8 cellular contexts compared by ENCODE assay signal in genomic region chr15:92807971-92808571, GRCh38.
A peak's percentile ranks its signal among the peaks of the same experiment; 100 is the strongest.
DNase-seq lines count a peak whose midpoint lies in the region; ATAC-seq and TF ChIP-seq lines count a peak whose summit lies in the region.

No MANE protein-coding gene starts in this region.

- no peaks in the 10 kb centered on the region for H3K9me3 Mint-ChIP-seq in immature natural killer cell
- H3K9me3 Mint-ChIP-seq in stimulated activated naive CD8-positive, alpha-beta T cell treated with anti-CD3 and anti-CD28 coated beads, Interleukin-15, amount 100 ng/mL, for 72 hours = no peaks in the 10 kb centered on the region

- peak overlapping the region; percentile 70 for H3K9ac ChIP-seq in DND-41 (ENCODE audit: low read depth, low read length)

- peak overlapping the region; percentile 62; a peak in 3 of 4 replicates for H3K4me3 ChIP-seq in DND-41 (ENCODE audit: low read depth in 1 of 2, low read length in 2 of 2)

- peak overlapping the region; percentile 87 for H3K27ac ChIP-seq in DND-41 (ENCODE audit: low read length)

- H3K36me3 Mint-ChIP-seq in immature natural killer cell = peaks cover 0 to 4% (median 0%) of the 10 kb centered on the region in 3 donors

- DNase-seq in DND-41 (peak; percentile 41), NAMALWA (ENCODE audit: low spot score) (peak; percentile 53), immature natural killer cell (no peak), amniotic stem cell (lab: John Stamatoyannopoulos, UW) (no peak), NCI-H2029 treated with DMSO at 0.1 percent for 48 hours (lab: John Stamatoyannopoulos, UW) (no peak)
- peak; percentile 70 for DNase-seq in activated effector memory CD4-positive, alpha-beta T cell treated with anti-CD3 and anti-CD28 coated beads, Interleukin-2, amount 50 U/mL, for 16 hours
- DNase-seq in stimulated activated naive CD8-positive, alpha-beta T cell treated with anti-CD3 and anti-CD28 coated beads, Interleukin-15, amount 100 ng/mL, for 72 hours = no peak

- H3K79me2 ChIP-seq in DND-41 (ENCODE audit: insufficient read depth, low read length) = peaks cover 34% of the 10 kb centered on the region

- ATAC-seq in DND-41 (ENCODE audit: insufficient read depth, low read depth) (no peak), GM21528 (IDR thresholded peaks at IDR 0.05; ENCODE audit: low FRiP score, unreplicated experiment) (no peak)
- ATAC-seq in stimulated activated naive CD8-positive, alpha-beta T cell treated with anti-CD3 and anti-CD28 coated beads, Interleukin-15, amount 100 ng/mL, for 72 hours = no peak

- H4K20me1 ChIP-seq in DND-41 (ENCODE audit: insufficient read depth, low read length) = no peaks in the 10 kb centered on the region

- peak overlapping the region; percentile 85 to 97 (median 95) for H3K4me3 Mint-ChIP-seq in immature natural killer cell
- H3K4me3 Mint-ChIP-seq in stimulated activated naive CD8-positive, alpha-beta T cell treated with anti-CD3 and anti-CD28 coated beads, Interleukin-15, amount 100 ng/mL, for 72 hours = peak overlapping the region; percentile 92 to 99

- H3K4me2 ChIP-seq in DND-41 (ENCODE audit: insufficient read depth, low read length) = peak overlapping the region; percentile 70

- no peaks in the 10 kb centered on the region for H3K9me3 ChIP-seq in DND-41 (ENCODE audit: insufficient read depth, low read length, severe bottlenecking)

- H2AFZ ChIP-seq in DND-41 (ENCODE audit: low read depth, low read length) = peak overlapping the region; percentile 76

- H3K27me3 ChIP-seq in DND-41 (ENCODE audit: insufficient read depth, low read length, poor library complexity) = no peaks in the 10 kb centered on the region

- H3K27ac Mint-ChIP-seq in immature natural killer cell = peak overlapping the region; percentile 84 to 99 (median 96)
- H3K27ac Mint-ChIP-seq in stimulated activated naive CD8-positive, alpha-beta T cell treated with anti-CD3 and anti-CD28 coated beads, Interleukin-15, amount 100 ng/mL, for 72 hours = peak overlapping the region; percentile 92 to 99

- no peak for TF ChIP-seq CTCF in DND-41 (IDR thresholded peaks at IDR 0.05; ENCODE audit: borderline replicate concordance, extremely low read depth, low read length, poor library complexity, severe bottlenecking)

- H3K4me1 Mint-ChIP-seq in immature natural killer cell = peaks cover 21 to 35% of the 10 kb centered on the region in 2 donors
- H3K4me1 Mint-ChIP-seq in stimulated activated naive CD8-positive, alpha-beta T cell treated with anti-CD3 and anti-CD28 coated beads, Interleukin-15, amount 100 ng/mL, for 72 hours = peaks cover 55% of the 10 kb centered on the region

- no peaks in the 10 kb centered on the region for H3K36me3 ChIP-seq in DND-41 (ENCODE audit: insufficient read depth, low read length)

- H3K4me1 ChIP-seq in DND-41 (ENCODE audit: insufficient read depth, low read length) = peaks cover 27% of the 10 kb centered on the region

- H3K27me3 Mint-ChIP-seq in immature natural killer cell (ENCODE audit: low read depth in 3 of 3) = peaks cover 0 to 20% (median 10%) of the 10 kb centered on the region in 3 donors
- H3K27me3 Mint-ChIP-seq in stimulated activated naive CD8-positive, alpha-beta T cell treated with anti-CD3 and anti-CD28 coated beads, Interleukin-15, amount 100 ng/mL, for 72 hours = no peaks in the 10 kb centered on the region

Comparison
In these comparisons a context has a peak if more than half of its experiments do, and no peak if none do; other contexts are left out.
1. DNase-seq: peak in DND-41 (single experiment), NAMALWA (single experiment) and activated effector memory CD4-positive, alpha-beta T cell treated with anti-CD3 and anti-CD28 coated beads, Interleukin-2, amount 50 U/mL, for 16 hours (single experiment); none in immature natural killer cell (0 of 3), stimulated activated naive CD8-positive, alpha-beta T cell treated with anti-CD3 and anti-CD28 coated beads, Interleukin-15, amount 100 ng/mL, for 72 hours (0 of 2), amniotic stem cell (single experiment) and NCI-H2029 treated with DMSO at 0.1 percent for 48 hours (single experiment).